Comparison of ENCODE assay signal across 8 cellular contexts in genomic region chr6:85641916-85642773, GRCh38. TPM values are rescaled to one million over a fixed set of nuclear protein-coding genes. Genes with fewer than 3 reads are reported as not detected.
DNase-seq lines count a peak whose midpoint lies in the region; ATAC-seq and TF ChIP-seq lines count a peak whose summit lies in the region.

No MANE protein-coding gene starts in this region.

- H3K27me3 ChIP-seq in CD8-positive, alpha-beta T cell (ENCODE audit: insufficient read depth, low read length): no peaks in the 10 kb centered on the region
- no peaks in the 10 kb centered on the region for H3K27me3 ChIP-seq in left ventricle myocardium inferior (ENCODE audit: low read depth)
- no peaks in the 10 kb centered on the region for H3K27me3 ChIP-seq in prostate gland (replicated peaks; ENCODE audit: insufficient read depth)
- no peaks in the 10 kb centered on the region for H3K27me3 ChIP-seq in upper lobe of right lung

- ATAC-seq in CD8-positive, alpha-beta T cell: peak; percentile 0
- ATAC-seq in upper lobe of right lung (peak; percentile 2), GM18870 (IDR thresholded peaks at IDR 0.05; ENCODE audit: unreplicated experiment) (no peak)

- CTCF ChIA-PET in CD8-positive, alpha-beta T cell (lab: Charles Lee): interaction anchor here (1.1 to 4.2 kb wide), 5 partner anchors 28 to 71 kb away, joined by 3 to 28 read pairs (median 7); no protein-coding TSS in a partner anchor

- peaks cover 38% of the 10 kb centered on the region for H3K4me1 ChIP-seq in CD8-positive, alpha-beta T cell (ENCODE audit: insufficient read depth, low read length)
- H3K4me1 ChIP-seq in left ventricle myocardium inferior (peaks cover 62% of the 10 kb centered on the region), prostate gland (replicated peaks) (peaks cover 6% of the 10 kb centered on the region), upper lobe of right lung (peaks cover 46% of the 10 kb centered on the region)

- no peaks in the 10 kb centered on the region for H3K9me3 Mint-ChIP-seq in CD8-positive, alpha-beta T cell
- H3K9me3 Mint-ChIP-seq in IgD-negative memory B cell: no peaks in the 10 kb centered on the region

- no peaks in the 10 kb centered on the region for H3K27me3 Mint-ChIP-seq in CD8-positive, alpha-beta T cell (ENCODE audit: low read depth)
- no peaks in the 10 kb centered on the region for H3K27me3 Mint-ChIP-seq in IgD-negative memory B cell

- under 1% methylated on average over 72 of the region's 85 CpGs for WGBS in prostate gland

- DNase-seq in CD8-positive, alpha-beta T cell: peak; percentile 19 to 66 (median 48)
- DNase-seq in T follicular helper cell (ENCODE audit: low read depth) (peak; percentile 49), amniotic epithelial cell (ENCODE audit: low read depth) (peak; percentile 47), left ventricle myocardium inferior (peak; percentile 63), prostate gland (ENCODE audit: low spot score) (peak; percentile 49), upper lobe of right lung (peak; percentile 86)

- H3K4me1 Mint-ChIP-seq in CD8-positive, alpha-beta T cell (ENCODE audit: low read depth): peaks cover 54% of the 10 kb centered on the region
- H3K4me1 Mint-ChIP-seq in IgD-negative memory B cell: peaks cover 25 to 49% (median 48%) of the 10 kb centered on the region in 3 donors

- intact Hi-C loops in CD8-positive, alpha-beta T cell (cut with DNase I, micrococcal nuclease): loop anchor here (1.0 to 5.0 kb wide), 4 partner anchors 15 to 1415 kb away; partner anchors contain the start of genes CEP162 (in 1 of the 2), NT5E (in 1 of the 2) and SNX14 (in 1 of the 2)
- intact Hi-C loops in left ventricle myocardium inferior (cut with micrococcal nuclease): no loop called here
- intact Hi-C loops in prostate gland (cut with DNase I): loop anchor here (2.0 to 10.0 kb wide), 2 partner anchors 49 to 187 kb away; partner anchors contain the start of genes NT5E and SNX14
- intact Hi-C loops in upper lobe of right lung (cut with DNase I): no loop called here

- peak overlapping the region; percentile 89 for H3K4me3 Mint-ChIP-seq in CD8-positive, alpha-beta T cell
- H3K4me3 Mint-ChIP-seq in IgD-negative memory B cell: peak overlapping the region; percentile 91 to 98 (median 94)

- no peaks in the 10 kb centered on the region for H3K9me3 ChIP-seq in CD8-positive, alpha-beta T cell (ENCODE audit: low read length)
- H3K9me3 ChIP-seq in left ventricle myocardium inferior (replicated peaks) (no peaks in the 10 kb centered on the region), prostate gland (no peaks in the 10 kb centered on the region), upper lobe of right lung (no peaks in the 10 kb centered on the region)

- peak overlapping the region; percentile 96 for H3K27ac Mint-ChIP-seq in CD8-positive, alpha-beta T cell
- H3K27ac Mint-ChIP-seq in IgD-negative memory B cell: peak overlapping the region; percentile 90 to 99 (median 97)

- peaks cover 49% of the 10 kb centered on the region for H3K36me3 Mint-ChIP-seq in CD8-positive, alpha-beta T cell
- peaks cover 12% of the 10 kb centered on the region for H3K36me3 Mint-ChIP-seq in IgD-negative memory B cell

- H3K27ac ChIP-seq in CD8-positive, alpha-beta T cell (ENCODE audit: low read depth, low read length): peak overlapping the region; percentile 98
- H3K27ac ChIP-seq in left ventricle myocardium inferior (replicated peaks) (peak overlapping the region; percentile 100), prostate gland (peak overlapping the region; percentile 95 to 100), upper lobe of right lung (peak overlapping the region; percentile 100)

- peak overlapping the region; percentile 98 for H3K4me3 ChIP-seq in CD8-positive, alpha-beta T cell (ENCODE audit: low read depth, low read length)
- H3K4me3 ChIP-seq in left ventricle myocardium inferior (peak overlapping the region; percentile 99), prostate gland (peak overlapping the region; percentile 79 to 99), upper lobe of right lung (peak overlapping the region; percentile 90)

- POLR2A ChIA-PET in CD8-positive, alpha-beta T cell (lab: Charles Lee): interaction anchor here (0.6 to 11.9 kb wide), 18 partner anchors 8 to 1783 kb away, joined by 3 to 475 read pairs (median 5); partner anchors contain the start of genes CYB5R4, NT5E and SNX14

- no peak for TF ChIP-seq CTCF in CD8-positive, alpha-beta T cell (IDR thresholded peaks at IDR 0.05)
- TF ChIP-seq CTCF in left ventricle myocardium inferior (IDR thresholded peaks at IDR 0.05; ENCODE audit: borderline replicate concordance) (peak; percentile 22), prostate gland (IDR thresholded peaks at IDR 0.05) (peak in 1 of 4 experiments; percentile 14), upper lobe of right lung (IDR thresholded peaks at IDR 0.05) (no peak)

- TF ChIP-seq POLR2A in prostate gland (IDR thresholded peaks at IDR 0.05): peak; percentile 7

- peaks cover 8% of the 10 kb centered on the region for H3K36me3 ChIP-seq in CD8-positive, alpha-beta T cell (ENCODE audit: insufficient read depth, low read length)
- H3K36me3 ChIP-seq in left ventricle myocardium inferior (peaks cover 33% of the 10 kb centered on the region), prostate gland (no peaks in the 10 kb centered on the region), upper lobe of right lung (peaks cover 35% of the 10 kb centered on the region)

RNA-seq across cellular contexts. Expression of gene SYNCRIP, which starts 0.5 kb away (rescaled TPM):
- 10 to 100 TPM; 64.0 to 64.3 TPM for total RNA-seq in CD8-positive, alpha-beta T cell
- polyA plus RNA-seq in IgD-negative memory B cell: 69.4 TPM
- total RNA-seq in left ventricle myocardium inferior (61.2 TPM), prostate gland (10 to 100 TPM; 46.1 to 49.7 TPM), upper lobe of right lung (88.3 TPM)

RNA-seq across cellular contexts. Expression of gene SNX14, which starts 48.5 kb away (rescaled TPM):
- 10 to 100 TPM; 34.2 to 38.1 TPM for total RNA-seq in CD8-positive, alpha-beta T cell
- polyA plus RNA-seq in IgD-negative memory B cell: 32.8 TPM
- total RNA-seq in left ventricle myocardium inferior (33.7 TPM), prostate gland (10 to 100 TPM; 40.7 to 67.2 TPM), upper lobe of right lung (97.8 TPM)

Comparison
In these comparisons a context has a peak if more than half of its experiments do, and no peak if none do; other contexts are left out.
1. intact Hi-C loops: an anchor here in CD8-positive, alpha-beta T cell (1.0 to 5.0 kb wide) and prostate gland (2.0 to 10.0 kb wide); none called in left ventricle myocardium inferior and upper lobe of right lung.